ENCODE assay signal across 10 cellular contexts in the genomic region with DNA sequence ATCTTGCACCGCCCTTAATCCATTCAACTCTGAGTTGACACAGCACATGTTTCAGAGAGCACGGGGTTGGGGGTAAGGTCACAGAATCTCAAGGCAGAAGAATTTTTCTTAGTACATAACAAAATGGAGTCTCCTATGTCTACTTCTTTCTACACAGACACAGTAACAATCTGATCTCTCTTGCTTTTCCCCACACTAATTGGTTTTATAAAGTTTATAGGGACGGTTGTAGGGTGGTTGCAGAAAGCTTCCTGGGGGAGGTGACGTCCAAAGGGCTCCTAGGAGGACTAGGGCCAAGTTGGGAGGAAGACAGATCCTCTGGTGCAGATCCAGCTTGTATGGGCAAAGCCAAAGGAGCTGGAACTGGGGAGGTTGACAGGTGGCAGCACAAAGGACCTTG. TPM values are rescaled to one million over a fixed set of nuclear protein-coding genes. Genes with fewer than 3 reads are reported as not detected.
DNase-seq lines count a peak whose midpoint lies in the region; TF ChIP-seq lines count a peak whose summit lies in the region.
"Not testable (repeated sequence)": the region's sequence is repeated elsewhere in the genome, so short reads cannot be mapped to it uniquely, and the experiment has no call there.
"Had no signal": no experiment of that assay in that cellular context is flagged by ENCODE, and none has a peak within 500 bp of the region (broad histone marks: within the 10 kb centered on the region; RNA-seq: fewer than 3 reads in every experiment).

No MANE protein-coding gene starts in this region.

- not testable (repeated sequence) for H4K20me1 ChIP-seq in neural progenitor cell (ENCODE audit: low read depth)

- H3K79me2 ChIP-seq in neural progenitor cell (ENCODE audit: low read depth) = not testable (repeated sequence)

- H3K9me3 ChIP-seq in HUES48 (ENCODE audit: control insufficient read depth, insufficient read depth, low read length); WERI-Rb-1 (ENCODE audit: severe bottlenecking); neural progenitor cell (ENCODE audit: low read depth): not testable (repeated sequence)
- peaks cover 14% of the 10 kb centered on the region for H3K9me3 ChIP-seq in endodermal cell (ENCODE audit: control insufficient read depth, low read length)

- H3K4me2 ChIP-seq in neural progenitor cell = peak overlapping the region; percentile 81

- DNase-seq in WERI-Rb-1; mesothelial cell of epicardium (ENCODE audit: low spot score in 2 of 2, unreplicated experiment in 2 of 2); neural progenitor cell (ENCODE audit: low spot score): not testable (repeated sequence)
- DNase-seq in endodermal cell = peak; percentile 33

- not testable (repeated sequence) for H3K27me3 Mint-ChIP-seq in activated naive CD4-positive, alpha-beta T cell treated with anti-CD3 and anti-CD28 coated beads, Interleukin-2, amount 50 U/mL, for 24 hours; endodermal cell (ENCODE audit: insufficient read depth); mesothelial cell of epicardium (ENCODE audit: low read depth)
- peaks cover 13% of the 10 kb centered on the region for H3K27me3 Mint-ChIP-seq in neural progenitor cell (ENCODE audit: insufficient read depth, low read depth)

- peaks cover 28% of the 10 kb centered on the region for H3F3A ChIP-seq in neural progenitor cell (ENCODE audit: low read depth)

- not testable (repeated sequence) for H2AFZ ChIP-seq in neural progenitor cell (replicated peaks)

- H3K4me3 ChIP-seq in HUES48 (ENCODE audit: low read depth, low read length); WERI-Rb-1 (ENCODE audit: low read depth, low read length); endodermal cell (ENCODE audit: low read length); neural progenitor cell: not testable (repeated sequence)

- peak overlapping the region; percentile 82 for H3K27ac Mint-ChIP-seq in activated naive CD4-positive, alpha-beta T cell treated with anti-CD3 and anti-CD28 coated beads, Interleukin-2, amount 50 U/mL, for 24 hours
- H3K27ac Mint-ChIP-seq in endodermal cell, mesothelial cell of epicardium: not testable (repeated sequence)
- peak overlapping the region; percentile 48 for H3K27ac Mint-ChIP-seq in neural progenitor cell

- not testable (repeated sequence) for TF ChIP-seq CTCF in WERI-Rb-1 (IDR thresholded peaks at IDR 0.05; ENCODE audit: low read depth, low read length); endodermal cell (conservative IDR thresholded peaks at IDR 0.05); mesothelial cell of epicardium (IDR thresholded peaks at IDR 0.05; ENCODE audit: unreplicated experiment); neural progenitor cell (IDR thresholded peaks at IDR 0.05)

- H3K9ac ChIP-seq in HUES48 (ENCODE audit: low read depth, low read length); endodermal cell (ENCODE audit: extremely low read depth, low read length, poor library complexity, severe bottlenecking); neural progenitor cell: not testable (repeated sequence)

- H3K4me1 ChIP-seq in HUES48 (ENCODE audit: control insufficient read depth, insufficient read depth, low read length) (peaks cover 34% of the 10 kb centered on the region), endodermal cell (ENCODE audit: control insufficient read depth, insufficient read depth, low read length) (peaks cover 14% of the 10 kb centered on the region), neural progenitor cell (peaks cover 29% of the 10 kb centered on the region)

- H3K27ac ChIP-seq in HUES48 (ENCODE audit: low read depth, low read length) (peak overlapping the region; percentile 69), WERI-Rb-1 (peak overlapping the region; percentile 92)
- H3K27ac ChIP-seq in endodermal cell (ENCODE audit: low read depth, low read length); neural progenitor cell: not testable (repeated sequence)

- peaks cover 23% of the 10 kb centered on the region for H3K4me1 Mint-ChIP-seq in activated naive CD4-positive, alpha-beta T cell treated with anti-CD3 and anti-CD28 coated beads, Interleukin-2, amount 50 U/mL, for 24 hours
- H3K4me1 Mint-ChIP-seq in endodermal cell (peaks cover 20% of the 10 kb centered on the region), neural progenitor cell (peaks cover 39% of the 10 kb centered on the region)
- not testable (repeated sequence) for H3K4me1 Mint-ChIP-seq in mesothelial cell of epicardium

- H3K36me3 Mint-ChIP-seq in activated naive CD4-positive, alpha-beta T cell treated with anti-CD3 and anti-CD28 coated beads, Interleukin-2, amount 50 U/mL, for 24 hours; endodermal cell (ENCODE audit: low read depth); mesothelial cell of epicardium; neural progenitor cell: not testable (repeated sequence)

- H3K4me3 Mint-ChIP-seq in activated naive CD4-positive, alpha-beta T cell treated with anti-CD3 and anti-CD28 coated beads, Interleukin-2, amount 50 U/mL, for 24 hours = peak overlapping the region; percentile 56
- not testable (repeated sequence) for H3K4me3 Mint-ChIP-seq in endodermal cell
- H3K4me3 Mint-ChIP-seq in mesothelial cell of epicardium (peak overlapping the region; percentile 10), neural progenitor cell (peak overlapping the region; percentile 66)

- not testable (repeated sequence) for H3K27me3 ChIP-seq in HUES48 (ENCODE audit: control insufficient read depth, insufficient read depth, low read length); WERI-Rb-1 (ENCODE audit: insufficient read depth, low read depth, severe bottlenecking); endodermal cell (ENCODE audit: control insufficient read depth, insufficient read depth, low read length, poor library complexity, severe bottlenecking)
- H3K27me3 ChIP-seq in neural progenitor cell = peaks cover 30% of the 10 kb centered on the region

- not testable (repeated sequence) for H3K9me3 Mint-ChIP-seq in activated naive CD4-positive, alpha-beta T cell treated with anti-CD3 and anti-CD28 coated beads, Interleukin-2, amount 50 U/mL, for 24 hours; mesothelial cell of epicardium
- H3K9me3 Mint-ChIP-seq in endodermal cell (peaks cover 21% of the 10 kb centered on the region), neural progenitor cell (peaks cover 10% of the 10 kb centered on the region)

- H3K36me3 ChIP-seq in HUES48 (ENCODE audit: control insufficient read depth, insufficient read depth, low read length); endodermal cell (ENCODE audit: control insufficient read depth, insufficient read depth, low read length); neural progenitor cell: not testable (repeated sequence)
- H3K36me3 ChIP-seq in WERI-Rb-1 = peaks cover 12% of the 10 kb centered on the region

- 74 to 100% methylated on average over 1 to 2 of the region's 4 CpGs for WGBS in endodermal cell (ENCODE audit: insufficient coverage in 1 of 2, insufficient read length in 1 of 2), 2 experiments

RNA-seq across cellular contexts. Expression of gene NDUFV1, which starts 2.6 kb away (rescaled TPM):
- total RNA-seq in endodermal cell (100 to 1,000 TPM; 135 to 160 TPM), mesothelial cell of epicardium (179 to 187 TPM (median 180 TPM) in 3 replicates), neural progenitor cell (ENCODE audit: low replicate concordance) (71.0 and 137 TPM in 2 replicates)
- 138 TPM for polyA plus RNA-seq in endodermal cell (2013, experiment 1 of 2)
- polyA plus RNA-seq in endodermal cell (2013, experiment 2 of 2) = 109 TPM

RNA-seq across cellular contexts. Expression of gene GSTP1, which starts 20.5 kb away (rescaled TPM):
- total RNA-seq in endodermal cell = 1,000 to 10,000 TPM; 1,359 to 1,473 TPM
- polyA plus RNA-seq in endodermal cell (2013, experiment 1 of 2) = 860 TPM
- 803 TPM for polyA plus RNA-seq in endodermal cell (2013, experiment 2 of 2)
- 875 to 906 TPM (median 905 TPM) in 3 replicates for total RNA-seq in mesothelial cell of epicardium
- 436 and 1,035 TPM in 2 replicates for total RNA-seq in neural progenitor cell (ENCODE audit: low replicate concordance)

RNA-seq across cellular contexts. Expression of gene NUDT8, which starts 25.6 kb away (rescaled TPM):
- total RNA-seq in endodermal cell = 10 to 100 TPM in 1 of 2 donors, 1 to 10 TPM in 1; 9.5 to 13.1 TPM
- polyA plus RNA-seq in endodermal cell (2013, experiment 1 of 2) = 13.6 TPM
- polyA plus RNA-seq in endodermal cell (2013, experiment 2 of 2) = 13.4 TPM
- total RNA-seq in mesothelial cell of epicardium = 5.0 to 6.2 TPM (median 5.6 TPM) in 3 replicates
- 1.6 and 4.1 TPM in 2 replicates for total RNA-seq in neural progenitor cell (ENCODE audit: low replicate concordance)

RNA-seq across cellular contexts. Expression of gene TBX10, which starts 35.4 kb away (rescaled TPM):
- total RNA-seq in endodermal cell (not detected), mesothelial cell of epicardium (not detected in 3 replicates), neural progenitor cell (ENCODE audit: low replicate concordance) (not detected in 2 replicates)
- polyA plus RNA-seq in endodermal cell (2013, experiment 1 of 2) = 1.7 TPM
- polyA plus RNA-seq in endodermal cell (2013, experiment 2 of 2) = 1.7 TPM
- total RNA-seq: A673; CD8-positive, alpha-beta memory T cell; M059J; SK-MEL-5 had no signal
- polyA plus RNA-seq: CD8-positive, alpha-beta memory T cell had no signal

RNA-seq across cellular contexts. Expression of gene ACY3, which starts 46.4 kb away (rescaled TPM):
- total RNA-seq in endodermal cell = under 1 TPM; 0.20 to 0.71 TPM
- not detected for polyA plus RNA-seq in endodermal cell (2013, experiment 1 of 2)
- not detected for polyA plus RNA-seq in endodermal cell (2013, experiment 2 of 2)
- total RNA-seq in mesothelial cell of epicardium = not detected in 3 replicates
- not detected in 2 replicates for total RNA-seq in neural progenitor cell (ENCODE audit: low replicate concordance)
- total RNA-seq: A673, SK-MEL-5 had no signal
